ENCODE assay signal across 12 cellular contexts in the genomic region with DNA sequence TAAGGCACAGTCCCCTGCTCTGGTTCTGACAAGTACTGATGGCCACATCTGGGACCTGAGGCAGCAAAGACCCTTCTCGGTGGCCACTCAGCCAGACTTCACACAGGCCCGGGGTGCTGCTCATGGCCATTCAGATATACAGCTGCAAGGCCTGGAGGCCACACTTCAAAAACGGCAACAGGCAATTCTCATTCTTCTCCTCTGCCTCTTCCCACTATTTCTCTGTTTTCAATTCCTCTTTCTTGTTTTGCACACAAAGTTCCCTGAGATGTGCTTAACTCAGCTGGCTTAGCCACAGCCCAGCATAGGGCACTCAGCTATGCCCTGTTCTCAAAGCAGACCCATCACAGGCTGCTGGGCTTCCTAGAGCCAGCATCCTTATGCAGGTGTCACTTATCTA. TPM values are rescaled to one million over a fixed set of nuclear protein-coding genes. Genes with fewer than 3 reads are reported as not detected.
DNase-seq lines count a peak whose midpoint lies in the region; ATAC-seq and TF ChIP-seq lines count a peak whose summit lies in the region.
"Had no signal": no experiment of that assay in that cellular context is flagged by ENCODE, and none has a peak within 500 bp of the region (broad histone marks: within the 10 kb centered on the region; RNA-seq: fewer than 3 reads in every experiment).

No MANE protein-coding gene starts in this region.

- H3K27me3 ChIP-seq in spleen (replicated peaks in 1 of 7) (no peaks in the 10 kb centered on the region), tibial nerve (no peaks in the 10 kb centered on the region), thyroid gland (no peaks in the 10 kb centered on the region)
- H3K27me3 ChIP-seq: cardiac muscle cell had no signal

- H3K4me1 ChIP-seq in spleen: peaks cover 22 to 85% (median 59%) of the 10 kb centered on the region in 6 donors
- peaks cover 0 to 39% (median 23%) of the 10 kb centered on the region in 4 donors for H3K4me1 ChIP-seq in tibial nerve
- H3K4me1 ChIP-seq in thyroid gland: peaks cover 3 to 14% of the 10 kb centered on the region in 2 donors

- intact Hi-C loops in spleen (cut with DNase I; ENCODE audit: low total_unique reads) (no loop called here), thyroid gland (cut with DNase I) (no loop called here)

- H3K9me3 ChIP-seq in spleen (no peaks in the 10 kb centered on the region), tibial nerve (no peaks in the 10 kb centered on the region), thyroid gland (no peaks in the 10 kb centered on the region)

- no peak overlapping the region for H3K4me3 ChIP-seq in spleen
- H3K4me3 ChIP-seq in tibial nerve: no peak overlapping the region
- H3K4me3 ChIP-seq in thyroid gland (replicated peaks in 1 of 3): no peak overlapping the region
- H3K4me3 ChIP-seq: cardiac muscle cell had no signal

- no peak for TF ChIP-seq CTCF in spleen (IDR thresholded peaks at IDR 0.05 in 8 of 11, conservative IDR thresholded peaks at IDR 0.05 in 3 of 11)
- TF ChIP-seq CTCF in tibial nerve (IDR thresholded peaks at IDR 0.05): no peak
- no peak for TF ChIP-seq CTCF in thyroid gland (IDR thresholded peaks at IDR 0.05)

- TF ChIP-seq EP300 in tibial nerve (IDR thresholded peaks at IDR 0.05): no peak

- TF ChIP-seq POLR2A in spleen (IDR thresholded peaks at IDR 0.05): no peak
- TF ChIP-seq POLR2A in erythroblast (IDR thresholded peaks at IDR 0.05; ENCODE audit: low read length): no peak
- no peak for TF ChIP-seq POLR2A in tibial nerve (IDR thresholded peaks at IDR 0.05)
- TF ChIP-seq POLR2A in thyroid gland (IDR thresholded peaks at IDR 0.05): no peak

- H3K27ac ChIP-seq in spleen (peak overlapping the region in 5 of 8 donors; percentile 39 to 94 (median 68)), tibial nerve (peak overlapping the region in 1 of 4 donors; percentile 25), thyroid gland (no peak overlapping the region)
- H3K27ac ChIP-seq: cardiac muscle cell had no signal

- H3K36me3 ChIP-seq in spleen: peaks cover 0 to 38% (median 0%) of the 10 kb centered on the region in 6 donors
- peaks cover 0 to 9% (median 0%) of the 10 kb centered on the region in 3 donors for H3K36me3 ChIP-seq in tibial nerve
- H3K36me3 ChIP-seq in thyroid gland: no peaks in the 10 kb centered on the region
- H3K36me3 ChIP-seq: cardiac muscle cell had no signal

- DNase-seq in NOMO-1 treated with dmso at 0.1 percent for 144 hours (lab: John Stamatoyannopoulos, UW; ENCODE audit: unreplicated experiment): peak; percentile 33
- DNase-seq in spleen: peak; percentile 75
- DNase-seq in erythroblast (lab: John Stamatoyannopoulos, UW): no peak
- no peak for DNase-seq in tibial nerve (ENCODE audit: low spot score in 2 of 2)
- DNase-seq in thyroid gland: no peak
- DNase-seq: DMS79, NCI-H345, small intestine, T-helper 2 cell had no signal

- 56 to 81% (median 61%) methylated on average over 3 of the region's 3 CpGs for WGBS in spleen, 5 donors
- 81 to 92% methylated on average over 3 of the region's 3 CpGs for WGBS in tibial nerve, 2 donors
- WGBS in thyroid gland, 2 donors: 94 to 98% methylated on average over 3 of the region's 3 CpGs

- ATAC-seq in GM19023 (IDR thresholded peaks at IDR 0.05; ENCODE audit: unreplicated experiment): peak; percentile 44
- peak; percentile 68 for ATAC-seq in HG02798 (IDR thresholded peaks at IDR 0.05; ENCODE audit: poor library complexity, unreplicated experiment)

RNA-seq across cellular contexts. Expression of gene PTPN18, which starts 29.9 kb away (rescaled TPM):
- total RNA-seq in spleen (100 to 1,000 TPM in 6 of 7 donors, 10 to 100 TPM in 1; 79.5 to 132 (median 109) TPM), tibial nerve (10 to 100 TPM; 39.8 to 72.6 (median 54.8) TPM), thyroid gland (10 to 100 TPM; 45.5 to 69.8 (median 57.4) TPM)
- 100 to 1,000 TPM in 1 of 3 donors, 10 to 100 TPM in 2; 75.9 to 129 (median 98.2) TPM for polyA plus RNA-seq in spleen

RNA-seq across cellular contexts. Expression of gene IMP4, which starts 43.0 kb away (rescaled TPM):
- total RNA-seq in spleen (10 to 100 TPM; 50.2 to 82.0 (median 63.4) TPM), tibial nerve (100 to 1,000 TPM in 1 of 4 donors, 10 to 100 TPM in 3; 72.6 to 207 (median 93.3) TPM), thyroid gland (10 to 100 TPM; 69.5 to 98.6 (median 94.4) TPM)
- 10 to 100 TPM; 77.4 to 85.0 (median 82.5) TPM for polyA plus RNA-seq in spleen

Comparison
In these comparisons a context has a peak if more than half of its experiments do, and no peak if none do; other contexts are left out.
1. DNase-seq: peak in NOMO-1 treated with dmso at 0.1 percent for 144 hours (single experiment) and spleen (single experiment); none in erythroblast (0 of 2), tibial nerve (0 of 2) and thyroid gland (0 of 2).
2. H3K27ac ChIP-seq: peak in spleen (5 of 8); none in thyroid gland (0 of 3).